Comparison of ENCODE assay signal across 20 cellular contexts in the genomic region with DNA sequence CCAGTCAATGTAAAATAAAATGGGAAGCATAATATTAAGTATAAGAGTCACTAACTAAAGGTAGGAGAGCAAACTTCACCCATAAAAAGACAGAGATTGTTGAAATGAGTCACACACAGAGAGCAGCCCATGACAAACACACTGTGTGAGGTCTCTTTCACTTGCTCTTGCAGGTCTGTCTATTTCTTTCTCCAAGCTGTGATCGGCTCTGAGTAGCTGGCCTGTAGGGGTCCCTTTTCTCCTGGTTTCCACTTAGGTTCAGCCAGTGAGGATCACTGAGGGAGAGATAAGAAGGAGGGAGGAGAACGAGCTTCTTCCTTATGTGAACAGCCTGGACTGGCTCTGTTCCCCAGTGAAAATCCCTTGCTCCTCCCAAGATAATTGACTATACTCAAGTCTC.
A peak's percentile ranks its signal among the peaks of the same experiment; 100 is the strongest.
DNase-seq lines count a peak whose midpoint lies in the region; TF ChIP-seq lines count a peak whose summit lies in the region.
"Had no signal": no experiment of that assay in that cellular context is flagged by ENCODE, and none has a peak within 500 bp of the region (broad histone marks: within the 10 kb centered on the region; RNA-seq: fewer than 3 reads in every experiment).

No MANE protein-coding gene starts in this region.

- H3K27me3 Mint-ChIP-seq in endodermal cell (ENCODE audit: insufficient read depth) (no peaks in the 10 kb centered on the region), osteocyte (ENCODE audit: unreplicated experiment) (peaks cover 20% of the 10 kb centered on the region)
- H3K27me3 Mint-ChIP-seq: activated B cell treated with CpG ODN at 0.5 μM for 24 hours had no signal

- WGBS in endodermal cell (ENCODE audit: insufficient coverage in 1 of 2, insufficient read length in 1 of 2), 2 experiments, result 20 to 71% methylated on average over 1 of the region's 2 CpGs
- 30 to 39% methylated on average over 2 of the region's 2 CpGs for WGBS in tibial nerve, 2 donors

- H3K9ac ChIP-seq in endodermal cell (ENCODE audit: extremely low read depth, low read length, poor library complexity, severe bottlenecking), result no peak overlapping the region

- peaks cover 23% of the 10 kb centered on the region for H3K9me3 Mint-ChIP-seq in endodermal cell
- H3K9me3 Mint-ChIP-seq in osteocyte (ENCODE audit: unreplicated experiment), result peaks cover 4% of the 10 kb centered on the region
- H3K9me3 Mint-ChIP-seq: T-helper 1 cell treated with Interleukin-12 subunit alpha and Interleukin-12 subunit beta and Interleukin-4 antibody, amounts not matched to agents 30 μg/mL and 1 μg/mL, for 36 hours had no signal

- DNase-seq in EH (ENCODE audit: low read depth) (peak; percentile 41), M059J (ENCODE audit: low read depth) (peak; percentile 34), endodermal cell (peak; percentile 77), osteocyte (ENCODE audit: extremely low spot score, unreplicated experiment) (no peak), tibial nerve (ENCODE audit: low spot score in 2 of 2) (no peak), caudate nucleus (lab: John Stamatoyannopoulos, UW) (no peak)
- no peak for DNase-seq in activated CD8-positive, alpha-beta memory T cell treated with anti-CD3 and anti-CD28 coated beads for 24 hours
- DNase-seq in activated naive CD4-positive, alpha-beta T cell treated with Interleukin-2 at 50 U/mL for 16 hours, result no peak
- DNase-seq: activated B cell treated with CpG ODN at 0.5 μM for 24 hours; activated effector memory CD4-positive, alpha-beta T cell treated with Interleukin-2 at 50 U/mL for 16 hours; C1 segment of cervical spinal cord; colonic mucosa; DMS153; kidney; NCI-H2081 treated with DMSO at 0.1 percent for 48 hours; NCI-H748 treated with DMSO at 0.1 percent for 48 hours had no signal

- TF ChIP-seq POLR2A in tibial nerve (IDR thresholded peaks at IDR 0.05), result no peak

- TF ChIP-seq CTCF in endodermal cell (conservative IDR thresholded peaks at IDR 0.05), result peak; percentile 74
- peak; percentile 14 for TF ChIP-seq CTCF in osteocyte (IDR thresholded peaks at IDR 0.05)
- no peak for TF ChIP-seq CTCF in tibial nerve (IDR thresholded peaks at IDR 0.05)

- H3K4me3 ChIP-seq in endodermal cell (ENCODE audit: low read length), result no peak overlapping the region
- no peak overlapping the region for H3K4me3 ChIP-seq in tibial nerve
- H3K4me3 ChIP-seq: colonic mucosa, suprapubic skin had no signal

- H3K9me3 ChIP-seq in endodermal cell (ENCODE audit: control insufficient read depth, low read length) (peaks cover 19% of the 10 kb centered on the region), tibial nerve (no peaks in the 10 kb centered on the region)
- H3K9me3 ChIP-seq: colonic mucosa, neutrophil, suprapubic skin had no signal

- TF ChIP-seq EP300 in tibial nerve (IDR thresholded peaks at IDR 0.05), result no peak

- H3K27me3 ChIP-seq in endodermal cell (ENCODE audit: control insufficient read depth, insufficient read depth, low read length, poor library complexity, severe bottlenecking), result no peaks in the 10 kb centered on the region
- no peaks in the 10 kb centered on the region for H3K27me3 ChIP-seq in tibial nerve
- H3K27me3 ChIP-seq: colonic mucosa, neutrophil, suprapubic skin had no signal

- no peaks in the 10 kb centered on the region for H3K36me3 ChIP-seq in endodermal cell (ENCODE audit: control insufficient read depth, insufficient read depth, low read length)
- H3K36me3 ChIP-seq in tibial nerve, result no peaks in the 10 kb centered on the region
- H3K36me3 ChIP-seq: colonic mucosa, neutrophil, suprapubic skin had no signal

- H3K27ac ChIP-seq in endodermal cell (ENCODE audit: low read depth, low read length), result no peak overlapping the region
- no peak overlapping the region for H3K27ac ChIP-seq in tibial nerve
- H3K27ac ChIP-seq in caudate nucleus (ENCODE audit: low read depth, low read length), result no peak overlapping the region
- H3K27ac ChIP-seq: colonic mucosa, neutrophil, suprapubic skin had no signal

- H3K4me3 Mint-ChIP-seq in endodermal cell (no peak overlapping the region), osteocyte (ENCODE audit: unreplicated experiment) (no peak overlapping the region)
- H3K4me3 Mint-ChIP-seq: activated B cell treated with CpG ODN at 0.5 μM for 24 hours; mesothelial cell of epicardium; T-helper 1 cell treated with Interleukin-12 subunit alpha and Interleukin-12 subunit beta and Interleukin-4 antibody, amounts not matched to agents 30 μg/mL and 1 μg/mL, for 36 hours had no signal

- H3K4me1 Mint-ChIP-seq in endodermal cell (peaks cover 3% of the 10 kb centered on the region), osteocyte (ENCODE audit: unreplicated experiment) (peaks cover 9% of the 10 kb centered on the region)
- H3K4me1 Mint-ChIP-seq: activated B cell treated with CpG ODN at 0.5 μM for 24 hours, mesothelial cell of epicardium had no signal

- H3K36me3 Mint-ChIP-seq in endodermal cell (ENCODE audit: low read depth) (peaks cover 5% of the 10 kb centered on the region), osteocyte (ENCODE audit: unreplicated experiment) (no peaks in the 10 kb centered on the region)

- H3K4me1 ChIP-seq in endodermal cell (ENCODE audit: control insufficient read depth, insufficient read depth, low read length), result no peaks in the 10 kb centered on the region
- no peaks in the 10 kb centered on the region for H3K4me1 ChIP-seq in tibial nerve
- H3K4me1 ChIP-seq: colonic mucosa, suprapubic skin had no signal

- no peak overlapping the region for H3K27ac Mint-ChIP-seq in endodermal cell
- H3K27ac Mint-ChIP-seq in osteocyte (ENCODE audit: unreplicated experiment), result no peak overlapping the region
- H3K27ac Mint-ChIP-seq: activated B cell treated with CpG ODN at 0.5 μM for 24 hours; mesothelial cell of epicardium; T-helper 1 cell treated with Interleukin-12 subunit alpha and Interleukin-12 subunit beta and Interleukin-4 antibody, amounts not matched to agents 30 μg/mL and 1 μg/mL, for 36 hours had no signal

Comparison
In these comparisons a context has a peak if more than half of its experiments do, and no peak if none do; other contexts are left out.
1. DNase-seq: peak in EH (single experiment), M059J (single experiment) and endodermal cell (single experiment); none in osteocyte (single experiment), activated CD8-positive, alpha-beta memory T cell treated with anti-CD3 and anti-CD28 coated beads for 24 hours (single experiment), activated naive CD4-positive, alpha-beta T cell treated with Interleukin-2 at 50 U/mL for 16 hours (single experiment), tibial nerve (0 of 2) and caudate nucleus (0 of 61).
2. CTCF ChIP-seq: peak in endodermal cell (single experiment) and osteocyte (single experiment); none in tibial nerve (0 of 5).